ENCODE assay signal across 8 cellular contexts in the genomic region with DNA sequence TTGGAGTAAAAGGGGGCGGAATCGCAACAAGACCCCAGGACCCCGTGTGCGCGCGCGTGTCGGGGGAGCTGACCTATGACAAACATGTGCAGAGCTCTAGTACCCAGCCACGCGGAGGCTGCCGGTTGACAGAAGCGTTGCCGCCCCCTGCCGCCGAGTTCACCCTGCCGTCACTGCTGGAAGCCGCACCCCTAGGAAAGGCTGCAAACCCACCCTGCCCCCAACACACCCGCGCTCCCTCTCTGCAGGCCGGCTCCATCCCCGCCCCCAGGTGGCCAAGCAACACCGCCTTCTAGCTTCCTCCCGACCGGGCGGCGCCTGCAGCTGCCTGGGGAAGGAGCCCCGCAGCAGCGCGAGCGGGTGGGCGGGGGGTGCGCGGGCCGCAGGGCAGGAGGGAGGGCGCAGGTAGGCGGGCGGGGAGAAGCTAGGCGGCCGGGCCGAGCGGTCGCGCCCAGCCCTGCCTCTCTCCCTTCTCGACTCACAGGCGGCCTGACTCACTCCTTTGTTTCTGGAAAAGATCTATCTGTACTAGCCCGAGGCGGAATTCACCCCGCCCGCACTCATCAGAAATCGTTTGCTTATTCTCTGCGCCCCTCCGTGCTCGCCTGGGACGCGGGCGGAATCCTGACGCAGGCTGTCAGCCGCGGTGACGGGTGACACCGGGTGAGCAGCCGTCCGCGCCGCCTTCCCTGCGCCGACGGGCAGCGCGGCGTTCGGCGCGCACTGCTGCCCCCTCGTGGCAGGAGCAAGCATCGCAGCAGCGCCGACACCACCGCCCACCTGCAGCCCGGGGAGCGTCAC.
DNase-seq lines count a peak whose midpoint lies in the region; ATAC-seq and TF ChIP-seq lines count a peak whose summit lies in the region.

No MANE protein-coding gene starts in this region.

- no peaks in the 10 kb centered on the region for H3K27me3 ChIP-seq in BLaER1 treated with 17β-estradiol and CSF1 and Interleukin-3, amounts not matched to agents 10 nM and 100 nM

- no peaks in the 10 kb centered on the region for H4K20me1 ChIP-seq in BLaER1 treated with 17β-estradiol and CSF1 and Interleukin-3, amounts not matched to agents 10 nM and 100 nM

- no peaks in the 10 kb centered on the region for H3K9me3 ChIP-seq in BLaER1 treated with 17β-estradiol and CSF1 and Interleukin-3, amounts not matched to agents 10 nM and 100 nM (replicated peaks in 1 of 11)

- TF ChIP-seq CTCF in coronary artery (IDR thresholded peaks at IDR 0.05) = peak; percentile 95

- H3K4me1 ChIP-seq in BLaER1 treated with 17β-estradiol and CSF1 and Interleukin-3, amounts not matched to agents 10 nM and 100 nM = peaks cover 6 to 18% (median 16%) of the 10 kb centered on the region in 10 experiments; a peak in 17 of 20 replicates

- peak; percentile 91 for DNase-seq in NCI-H524 treated with DMSO at 0.1 percent for 48 hours (lab: John Stamatoyannopoulos, UW)
- peak; percentile 92 for DNase-seq in activated CD4-positive, alpha-beta T cell treated with anti-CD3 and anti-CD28 coated beads for 48 hours
- peak; percentile 91 for DNase-seq in coronary artery (ENCODE audit: low spot score)
- peak; percentile 85 for DNase-seq in left lobe of liver (ENCODE audit: low spot score)
- DNase-seq in stimulated activated CD4-positive, alpha-beta T cell treated with anti-CD3 and anti-CD28 coated beads, Interleukin-2, amount 100 ng/mL, for 24 hours = peak; percentile 90 to 91

- peak overlapping the region; percentile 75 to 88 (median 84) for H3K4me2 ChIP-seq in BLaER1 treated with 17β-estradiol and CSF1 and Interleukin-3, amounts not matched to agents 10 nM and 100 nM

- peak overlapping the region in 10 of 11 experiments; percentile 64 to 86 (median 78); a peak in 20 of 22 replicates for H3K27ac ChIP-seq in BLaER1 treated with 17β-estradiol and CSF1 and Interleukin-3, amounts not matched to agents 10 nM and 100 nM
- H3K27ac ChIP-seq in coronary artery = peak overlapping the region; percentile 90 to 93

- H3K9ac ChIP-seq in BLaER1 treated with 17β-estradiol and CSF1 and Interleukin-3, amounts not matched to agents 10 nM and 100 nM = peak overlapping the region; percentile 72 to 85 (median 81); a peak in 21 of 22 replicates

- ATAC-seq in GM19372 (IDR thresholded peaks at IDR 0.05; ENCODE audit: low read depth, unreplicated experiment) = peak; percentile 84
- ATAC-seq in HG03520 (IDR thresholded peaks at IDR 0.05; ENCODE audit: unreplicated experiment) = peak; percentile 86
- ATAC-seq in left lobe of liver = peak; percentile 98

- peak overlapping the region; percentile 64 to 79 (median 69) for H3K4me3 ChIP-seq in BLaER1 treated with 17β-estradiol and CSF1 and Interleukin-3, amounts not matched to agents 10 nM and 100 nM
- H3K4me3 ChIP-seq in coronary artery = peak overlapping the region; percentile 78

- H3K36me3 ChIP-seq in BLaER1 treated with 17β-estradiol and CSF1 and Interleukin-3, amounts not matched to agents 10 nM and 100 nM = no peaks in the 10 kb centered on the region

Comparison
In these comparisons a context has a peak if more than half of its experiments do, and no peak if none do; other contexts are left out.
1. Peak in every context shown above with its lines: DNase-seq, ATAC-seq, H3K4me3 ChIP-seq and H3K27ac ChIP-seq.